Comparison of ENCODE assay signal across 8 cellular contexts in genomic region chrX:154367474-154368308, GRCh38. TPM values are rescaled to one million over a fixed set of nuclear protein-coding genes. Genes with fewer than 3 reads are reported as not detected.
DNase-seq lines count a peak whose midpoint lies in the region; ATAC-seq, FAIRE-seq and TF ChIP-seq lines count a peak whose summit lies in the region.

No MANE protein-coding gene starts in this region.

- CTCF ChIA-PET in endothelial cell of umbilical vein (lab: Charles Lee) = no interaction called here

- WGBS in trophoblast cell (ENCODE audit: extremely low coverage, insufficient coverage, insufficient read length) = no CpG with 5 or more reads among the region's 31 CpGs

- H3K9me1 ChIP-seq in endothelial cell of umbilical vein (replicated peaks; ENCODE audit: control insufficient read depth, extremely low read depth, insufficient read depth, low read length) = no peaks in the 10 kb centered on the region

- no peak overlapping the region for H2AK5ac ChIP-seq in trophoblast cell (ENCODE audit: low read length)

- H3K27me3 Mint-ChIP-seq in CD14-positive monocyte (ENCODE audit: low read depth in 3 of 3) = peaks cover 0 to 7% (median 0%) of the 10 kb centered on the region in 3 donors

- peak overlapping the region; percentile 92 to 98 (median 96) for H3K27ac Mint-ChIP-seq in CD14-positive monocyte

- no peak overlapping the region for H2BK120ac ChIP-seq in trophoblast cell (ENCODE audit: insufficient read depth, low read length, poor library complexity)

- intact Hi-C loops in CD14-positive monocyte (cut with micrococcal nuclease) (no loop called here), endothelial cell of umbilical vein (cut with micrococcal nuclease) (no loop called here)

- no peak overlapping the region for H3K23ac ChIP-seq in trophoblast cell (ENCODE audit: low read length)

- no peak overlapping the region for H2BK12ac ChIP-seq in trophoblast cell (ENCODE audit: low read length)

- H3K27me3 ChIP-seq in Peyer's patch (no peaks in the 10 kb centered on the region), endothelial cell of umbilical vein (ENCODE audit: control insufficient read depth in 2 of 2, insufficient read depth in 2 of 2, low read length in 2 of 2) (no peaks in the 10 kb centered on the region), trophoblast cell (ENCODE audit: insufficient read depth, low read length) (no peaks in the 10 kb centered on the region), HAP-1 (ENCODE audit: low read depth) (no peaks in the 10 kb centered on the region)

- H3K4me3 ChIP-seq in Peyer's patch (peak overlapping the region in 1 of 4 donors; percentile 79), endothelial cell of umbilical vein (replicated peaks in 1 of 3; ENCODE audit: insufficient read depth in 1 of 3, low read depth in 1 of 3, low read length in 3 of 3) (peak overlapping the region in 2 of 3 experiments; percentile 38 to 99), trophoblast cell (ENCODE audit: low read depth, low read length) (no peak overlapping the region), HAP-1 (no peak overlapping the region)

- TF ChIP-seq POLR2A in Peyer's patch (IDR thresholded peaks at IDR 0.05) (no peak), endothelial cell of umbilical vein (IDR thresholded peaks at IDR 0.05; ENCODE audit: low read depth, low read length) (no peak)

- H3K79me2 ChIP-seq in endothelial cell of umbilical vein (ENCODE audit: control insufficient read depth, insufficient read depth, low read length) (peaks cover 82% of the 10 kb centered on the region), trophoblast cell (ENCODE audit: control insufficient read depth, insufficient read depth, low read length, poor library complexity) (peaks cover 40% of the 10 kb centered on the region)

- H3K9me3 ChIP-seq in Peyer's patch (no peaks in the 10 kb centered on the region), endothelial cell of umbilical vein (replicated peaks; ENCODE audit: control insufficient read depth, insufficient read depth, low read length) (no peaks in the 10 kb centered on the region), trophoblast cell (ENCODE audit: insufficient read depth, low read depth, low read length) (no peaks in the 10 kb centered on the region), HAP-1 (no peaks in the 10 kb centered on the region)

- no peak for ATAC-seq in omental fat pad (ENCODE audit: low FRiP score)

- H3K36me3 ChIP-seq in Peyer's patch (peaks cover 0 to 9% (median 0%) of the 10 kb centered on the region in 3 donors), endothelial cell of umbilical vein (ENCODE audit: control insufficient read depth in 2 of 2, extremely low read depth in 1 of 2, insufficient read depth in 2 of 2, low read length in 2 of 2) (peaks cover 16 to 37% of the 10 kb centered on the region in 2 experiments), trophoblast cell (ENCODE audit: control insufficient read depth in 1 of 2, insufficient read depth in 2 of 2, low read length in 2 of 2) (peaks cover 65 to 69% of the 10 kb centered on the region in 2 experiments), HAP-1 (replicated peaks) (peaks cover 77% of the 10 kb centered on the region)

- TSS peak; percentile 0 for BruUV-seq in endothelial cell of umbilical vein (replicated peaks; lab: Mats Ljungman, UMichigan)

- TF ChIP-seq CTCF in CD14-positive monocyte (IDR thresholded peaks at IDR 0.05) = no peak
- no peak for TF ChIP-seq CTCF in Peyer's patch (IDR thresholded peaks at IDR 0.05)
- TF ChIP-seq CTCF in endothelial cell of umbilical vein (IDR thresholded peaks at IDR 0.05; ENCODE audit: extremely low read depth in 1 of 2, insufficient read depth in 1 of 2, low read depth in 1 of 2, low read length in 2 of 2) = no peak
- TF ChIP-seq CTCF in omental fat pad (IDR thresholded peaks at IDR 0.05) = no peak

- no peak overlapping the region for H3K14ac ChIP-seq in trophoblast cell (ENCODE audit: low read length)

- peaks cover 12% of the 10 kb centered on the region for H3K4me1 Mint-ChIP-seq in CD14-positive monocyte

- peak overlapping the region; percentile 64 for H3K4me2 ChIP-seq in endothelial cell of umbilical vein (ENCODE audit: insufficient read depth, low read length)
- H3K4me2 ChIP-seq in trophoblast cell (ENCODE audit: low read length) = peak overlapping the region; percentile 79

- H4K91ac ChIP-seq in trophoblast cell (ENCODE audit: low read depth, low read length) = no peak overlapping the region

- DNase-seq in CD14-positive monocyte (ENCODE audit: low spot score) = no peak
- no peak for DNase-seq in Peyer's patch
- DNase-seq in endothelial cell of umbilical vein (ENCODE audit: low read depth, low spot score) = no peak
- DNase-seq in trophoblast cell = no peak
- DNase-seq in stimulated activated CD4-positive, alpha-beta T cell treated with anti-CD3 and anti-CD28 coated beads, Interleukin-4, amount 100 ng/mL, for 4 hours = no peak
- DNase-seq in omental fat pad (ENCODE audit: low spot score) = no peak
- DNase-seq in HT-29 (ENCODE audit: low spot score) = no peak
- no peak for DNase-seq in HAP-1 (ENCODE audit: low spot score in 2 of 2)

- peak overlapping the region; percentile 56 for H4K12ac ChIP-seq in trophoblast cell (ENCODE audit: low read depth, low read length)

- peaks cover 27 to 58% of the 10 kb centered on the region in 2 donors for H3K36me3 Mint-ChIP-seq in CD14-positive monocyte

- H3K9ac ChIP-seq in endothelial cell of umbilical vein (replicated peaks; ENCODE audit: extremely low read depth, insufficient read depth, low read length) = peak overlapping the region; percentile 83
- no peak overlapping the region for H3K9ac ChIP-seq in trophoblast cell (ENCODE audit: low read length)

- peak overlapping the region; percentile 96 for H3K4ac ChIP-seq in trophoblast cell (ENCODE audit: low read depth, low read length)

- H3K18ac ChIP-seq in trophoblast cell (ENCODE audit: low read length) = peak overlapping the region; percentile 50

- H2AFZ ChIP-seq in endothelial cell of umbilical vein (ENCODE audit: low read depth, low read length) (no peak overlapping the region), trophoblast cell (ENCODE audit: insufficient read depth, low read length, poor library complexity) (no peak overlapping the region)

- FAIRE-seq in endothelial cell of umbilical vein (lab: Jason Lieb, UNC) = no peak

- POLR2A ChIA-PET in endothelial cell of umbilical vein (lab: Charles Lee) = no interaction called here

- peak overlapping the region; percentile 65 to 78 for H3K4me3 Mint-ChIP-seq in CD14-positive monocyte

- dilution Hi-C loops in endothelial cell of umbilical vein (cut with MboI; ENCODE audit: extremely low pct_ligation_motif_present, low sequenced_read_pairs) = no loop called here

- peaks cover 0 to 19% (median 6%) of the 10 kb centered on the region in 7 donors for H3K9me3 Mint-ChIP-seq in CD14-positive monocyte

- H3K79me1 ChIP-seq in trophoblast cell (ENCODE audit: low read length) = peaks cover 28% of the 10 kb centered on the region

- H4K20me1 ChIP-seq in endothelial cell of umbilical vein (replicated peaks; ENCODE audit: control insufficient read depth, extremely low read depth, insufficient read depth, low read length) = no peaks in the 10 kb centered on the region

- in situ Hi-C loops in HAP-1 (cut with MboI; ENCODE audit: low sequenced_read_pairs) = loop anchor here (25.0 kb wide), 1 partner anchor 170 kb away; the partner anchor contains the start of genes G6PD and IKBKG

- H3K27ac ChIP-seq in Peyer's patch (peak overlapping the region; percentile 83 to 92 (median 87)), endothelial cell of umbilical vein (ENCODE audit: insufficient read depth, low read depth, low read length) (peak overlapping the region; percentile 79), trophoblast cell (ENCODE audit: low read depth, low read length) (peak overlapping the region; percentile 99)

- peak overlapping the region; percentile 10 for H2BK5ac ChIP-seq in trophoblast cell (ENCODE audit: low read depth, low read length, poor library complexity)

- peaks cover 0 to 11% (median 3%) of the 10 kb centered on the region in 4 donors for H3K4me1 ChIP-seq in Peyer's patch
- peaks cover 21% of the 10 kb centered on the region for H3K4me1 ChIP-seq in endothelial cell of umbilical vein (ENCODE audit: control insufficient read depth, extremely low read depth, insufficient read depth, low read length)
- peaks cover 13 to 17% of the 10 kb centered on the region in 2 experiments for H3K4me1 ChIP-seq in trophoblast cell (ENCODE audit: control insufficient read depth in 1 of 2, insufficient read depth in 2 of 2, low read length in 2 of 2)
- H3K4me1 ChIP-seq in HAP-1 = peaks cover 18% of the 10 kb centered on the region

- H4K8ac ChIP-seq in trophoblast cell (ENCODE audit: low read depth, low read length) = no peak overlapping the region

RNA-seq across cellular contexts. Expression of gene FLNA, which starts 6.7 kb away (rescaled TPM):
- 100 to 1,000 TPM; 111 to 219 TPM for polyA plus RNA-seq in CD14-positive monocyte
- 100 to 1,000 TPM; 143 to 663 (median 328) TPM for total RNA-seq in Peyer's patch
- 1,474 and 1,671 TPM in 2 replicates for total RNA-seq in endothelial cell of umbilical vein
- polyA plus RNA-seq in endothelial cell of umbilical vein = 658 and 817 TPM in 2 replicates
- 586 and 692 TPM in 2 replicates for polyA plus RNA-seq in endothelial cell of umbilical vein (2011; cell fraction: cytosol; rRNA removed)
- polyA plus RNA-seq in endothelial cell of umbilical vein (2011; cell fraction: nucleus; rRNA removed) = 1,827 and 2,405 TPM in 2 replicates
- 942 and 1,144 TPM in 2 replicates for polyA plus RNA-seq in endothelial cell of umbilical vein (2012)
- 2,274 and 2,423 TPM in 2 replicates for polyA minus RNA-seq in endothelial cell of umbilical vein
- polyA minus RNA-seq in endothelial cell of umbilical vein (2011; cell fraction: cytosol; rRNA and poly(A)+ RNA removed) = 691 TPM
- 948 and 1,772 TPM in 2 replicates for polyA minus RNA-seq in endothelial cell of umbilical vein (2011; cell fraction: nucleus; rRNA and poly(A)+ RNA removed)
- 739 and 796 TPM in 2 replicates for polyA plus RNA-seq in trophoblast cell (2013)
- total RNA-seq in omental fat pad = 1,000 to 10,000 TPM in 1 of 4 donors, 100 to 1,000 TPM in 3; 496 to 1,133 (median 729) TPM
- total RNA-seq in HT-29 (2014; rRNA removed; shearing (Covaris generic)) = 482 and 516 TPM in 2 replicates

RNA-seq across cellular contexts. Expression of gene EMD, which starts 11.4 kb away (rescaled TPM):
- polyA plus RNA-seq in CD14-positive monocyte (10 to 100 TPM; 14.0 to 17.6 TPM), endothelial cell of umbilical vein (47.0 and 50.6 TPM in 2 replicates)
- total RNA-seq in Peyer's patch (10 to 100 TPM; 21.7 to 31.4 (median 26.6) TPM), endothelial cell of umbilical vein (71.5 and 76.8 TPM in 2 replicates), omental fat pad (10 to 100 TPM; 25.7 to 61.8 (median 53.2) TPM)
- polyA plus RNA-seq in endothelial cell of umbilical vein (2011; cell fraction: cytosol; rRNA removed) = 62.3 and 65.3 TPM in 2 replicates
- polyA plus RNA-seq in endothelial cell of umbilical vein (2011; cell fraction: nucleus; rRNA removed) = 58.2 and 63.0 TPM in 2 replicates
- 69.6 and 87.5 TPM in 2 replicates for polyA plus RNA-seq in endothelial cell of umbilical vein (2012)
- polyA minus RNA-seq in endothelial cell of umbilical vein = 34.2 and 47.7 TPM in 2 replicates
- polyA minus RNA-seq in endothelial cell of umbilical vein (2011; cell fraction: cytosol; rRNA and poly(A)+ RNA removed) = 56.5 TPM
- 14.7 and 18.9 TPM in 2 replicates for polyA minus RNA-seq in endothelial cell of umbilical vein (2011; cell fraction: nucleus; rRNA and poly(A)+ RNA removed)
- polyA plus RNA-seq in trophoblast cell (2013) = 70.7 and 72.7 TPM in 2 replicates
- 70.5 and 87.0 TPM in 2 replicates for total RNA-seq in HT-29 (2014; rRNA removed; shearing (Covaris generic))

RNA-seq across cellular contexts. Expression of gene RPL10, which starts 30.5 kb away (rescaled TPM):
- polyA plus RNA-seq in CD14-positive monocyte (1,000 to 10,000 TPM; 1,536 to 1,724 TPM), endothelial cell of umbilical vein (6,375 and 7,586 TPM in 2 replicates)
- total RNA-seq in Peyer's patch (1,000 to 10,000 TPM; 1,992 to 4,644 (median 2,626) TPM), endothelial cell of umbilical vein (2,493 and 2,979 TPM in 2 replicates), omental fat pad (1,000 to 10,000 TPM; 6,220 to 8,957 (median 7,673) TPM)
- polyA plus RNA-seq in endothelial cell of umbilical vein (2011; cell fraction: cytosol; rRNA removed) = 8,116 and 9,197 TPM in 2 replicates
- polyA plus RNA-seq in endothelial cell of umbilical vein (2011; cell fraction: nucleus; rRNA removed) = 2,307 and 2,831 TPM in 2 replicates
- 3,703 and 5,650 TPM in 2 replicates for polyA plus RNA-seq in endothelial cell of umbilical vein (2012)
- 1,869 and 2,194 TPM in 2 replicates for polyA minus RNA-seq in endothelial cell of umbilical vein
- 1,135 TPM for polyA minus RNA-seq in endothelial cell of umbilical vein (2011; cell fraction: cytosol; rRNA and poly(A)+ RNA removed)
- 299 and 338 TPM in 2 replicates for polyA minus RNA-seq in endothelial cell of umbilical vein (2011; cell fraction: nucleus; rRNA and poly(A)+ RNA removed)
- 2,879 and 2,940 TPM in 2 replicates for polyA plus RNA-seq in trophoblast cell (2013)
- total RNA-seq in HT-29 (2014; rRNA removed; shearing (Covaris generic)) = 4,676 and 4,679 TPM in 2 replicates

RNA-seq across cellular contexts. Expression of gene DNASE1L1, which starts 41.4 kb away (rescaled TPM):
- 10 to 100 TPM; 26.2 to 27.2 TPM for polyA plus RNA-seq in CD14-positive monocyte
- 10 to 100 TPM; 23.9 to 41.2 (median 32.2) TPM for total RNA-seq in Peyer's patch
- total RNA-seq in endothelial cell of umbilical vein = 47.5 and 61.5 TPM in 2 replicates
- polyA plus RNA-seq in endothelial cell of umbilical vein = 84.9 and 90.8 TPM in 2 replicates
- polyA plus RNA-seq in endothelial cell of umbilical vein (2011; cell fraction: cytosol; rRNA removed) = 52.3 and 57.1 TPM in 2 replicates
- polyA plus RNA-seq in endothelial cell of umbilical vein (2011; cell fraction: nucleus; rRNA removed) = 36.1 and 37.4 TPM in 2 replicates
- polyA plus RNA-seq in endothelial cell of umbilical vein (2012) = 109 and 110 TPM in 2 replicates
- 49.5 and 53.4 TPM in 2 replicates for polyA minus RNA-seq in endothelial cell of umbilical vein
- polyA minus RNA-seq in endothelial cell of umbilical vein (2011; cell fraction: cytosol; rRNA and poly(A)+ RNA removed) = 13.8 TPM
- polyA minus RNA-seq in endothelial cell of umbilical vein (2011; cell fraction: nucleus; rRNA and poly(A)+ RNA removed) = 8.6 and 12.2 TPM in 2 replicates
- polyA plus RNA-seq in trophoblast cell (2013) = 19.1 and 20.0 TPM in 2 replicates
- total RNA-seq in omental fat pad = 10 to 100 TPM; 33.4 to 47.3 (median 38.8) TPM
- total RNA-seq in HT-29 (2014; rRNA removed; shearing (Covaris generic)) = 114 and 118 TPM in 2 replicates

RNA-seq across cellular contexts. Expression of gene TAFAZZIN, which starts 43.6 kb away (rescaled TPM):
- polyA plus RNA-seq in CD14-positive monocyte = 10 to 100 TPM; 21.7 to 21.9 TPM
- total RNA-seq in Peyer's patch = 100 to 1,000 TPM; 105 to 147 (median 112) TPM
- total RNA-seq in endothelial cell of umbilical vein = 43.4 and 46.6 TPM in 2 replicates
- 33.8 and 37.2 TPM in 2 replicates for polyA plus RNA-seq in endothelial cell of umbilical vein
- polyA plus RNA-seq in endothelial cell of umbilical vein (2011; cell fraction: cytosol; rRNA removed) = 16.7 and 24.8 TPM in 2 replicates
- polyA plus RNA-seq in endothelial cell of umbilical vein (2011; cell fraction: nucleus; rRNA removed) = 175 and 186 TPM in 2 replicates
- 18.7 and 22.4 TPM in 2 replicates for polyA plus RNA-seq in endothelial cell of umbilical vein (2012)
- polyA minus RNA-seq in endothelial cell of umbilical vein = 20.5 and 27.7 TPM in 2 replicates
- 22.4 TPM for polyA minus RNA-seq in endothelial cell of umbilical vein (2011; cell fraction: cytosol; rRNA and poly(A)+ RNA removed)
- polyA minus RNA-seq in endothelial cell of umbilical vein (2011; cell fraction: nucleus; rRNA and poly(A)+ RNA removed) = 28.5 and 35.5 TPM in 2 replicates
- 14.4 and 14.7 TPM in 2 replicates for polyA plus RNA-seq in trophoblast cell (2013)
- 10 to 100 TPM; 20.8 to 76.3 (median 33.1) TPM for total RNA-seq in omental fat pad
- 60.3 and 80.6 TPM in 2 replicates for total RNA-seq in HT-29 (2014; rRNA removed; shearing (Covaris generic))

Comparison
In these comparisons a context has a peak if more than half of its experiments do, and no peak if none do; other contexts are left out.
1. H3K4me3 ChIP-seq: peak in endothelial cell of umbilical vein (2 of 3); none in trophoblast cell (single experiment) and HAP-1 (single experiment).
2. Peak in every context shown above with its lines, with median percentiles within 50 percentile points of each other: H3K27ac ChIP-seq.